Comparison of ENCODE assay signal across 8 cellular contexts in the genomic region with DNA sequence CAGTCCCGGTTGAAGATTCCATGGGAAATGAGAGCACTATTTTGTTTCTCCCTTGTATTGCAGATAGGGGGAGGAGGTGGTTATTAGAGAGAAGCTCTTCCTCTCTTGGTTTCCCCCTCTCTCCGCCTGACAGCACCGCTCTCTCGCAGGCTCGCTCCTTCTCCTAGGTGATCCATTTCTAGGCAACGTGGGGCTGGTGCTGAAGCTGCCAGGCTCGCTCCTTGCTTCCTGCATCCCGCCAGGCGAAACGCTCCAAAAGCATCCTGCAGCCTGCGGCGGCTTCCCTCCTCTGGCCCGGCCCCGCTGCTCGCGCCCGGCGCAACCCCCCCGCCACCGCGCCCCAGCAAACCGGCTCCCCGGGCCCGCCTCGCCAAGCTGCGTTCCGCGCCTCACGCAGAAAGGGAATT. TPM values are rescaled to one million over a fixed set of nuclear protein-coding genes. Genes with fewer than 3 reads are reported as not detected.
DNase-seq lines count a peak whose midpoint lies in the region; ATAC-seq, FAIRE-seq and TF ChIP-seq lines count a peak whose summit lies in the region.

Gene GRID2 (plus strand): TSS at position 346 of the 407 bp plus-strand sequence.

- H3K4me3 Mint-ChIP-seq in Calu3 (ENCODE audit: low read depth, unreplicated experiment) (peak within 1 kb of the TSS; percentile 71), neural progenitor cell (peak within 1 kb of the TSS; percentile 92)
- no peak within 1 kb of the TSS for H3K4me3 Mint-ChIP-seq in activated naive CD4-positive, alpha-beta T cell treated with anti-CD3 and anti-CD28 coated beads, Interleukin-2, amount 10 ng/mL, durations not matched to agents 7 days and 5 days

- H2AFZ ChIP-seq in neural progenitor cell (replicated peaks), result peak within 1 kb of the TSS; percentile 98

- no peaks in the 10 kb centered on the region for H3K79me2 ChIP-seq in neural progenitor cell (ENCODE audit: low read depth)

- WGBS in esophagus squamous epithelium, 2 donors, result 1 to 5% methylated on average over 4 to 27 of the region's 29 CpGs

- H3K9me3 Mint-ChIP-seq in Calu3 (ENCODE audit: low read depth, unreplicated experiment) (no peaks in the 10 kb centered on the region), neural progenitor cell (no peaks in the 10 kb centered on the region)
- no peaks in the 10 kb centered on the region for H3K9me3 Mint-ChIP-seq in activated naive CD4-positive, alpha-beta T cell treated with anti-CD3 and anti-CD28 coated beads, Interleukin-2, amount 10 ng/mL, durations not matched to agents 7 days and 5 days

- H3K27me3 ChIP-seq in esophagus squamous epithelium (peaks cover 0 to 87% (median 5%) of the 10 kb centered on the region in 4 donors), neural progenitor cell (peaks cover 53% of the 10 kb centered on the region)

- DNase-seq in Calu3 (peak; percentile 17), NCI-H345 (lab: John Stamatoyannopoulos, UW) (peak; percentile 54), esophagus squamous epithelium (lab: John Stamatoyannopoulos, UW) (no peak), neural progenitor cell (ENCODE audit: low spot score) (peak; percentile 75), RCC 7860 (ENCODE audit: low spot score) (no peak)
- no peak for DNase-seq in activated naive CD4-positive, alpha-beta T cell treated with anti-CD3 and anti-CD28 coated beads, Interleukin-2, amount 10 ng/mL, durations not matched to agents 7 days and 5 days

- TF ChIP-seq CTCF in Calu3 (IDR thresholded peaks at IDR 0.05; ENCODE audit: unreplicated experiment) (no peak), esophagus squamous epithelium (IDR thresholded peaks at IDR 0.05) (no peak), neural progenitor cell (IDR thresholded peaks at IDR 0.05) (no peak)

- H3K9me3 ChIP-seq in esophagus squamous epithelium (no peaks in the 10 kb centered on the region), neural progenitor cell (ENCODE audit: low read depth) (no peaks in the 10 kb centered on the region)

- peaks cover 6% of the 10 kb centered on the region for H4K20me1 ChIP-seq in neural progenitor cell (ENCODE audit: low read depth)

- no peak for FAIRE-seq in RCC 7860 (lab: Jason Lieb, UNC)

- H3K27me3 Mint-ChIP-seq in Calu3 (ENCODE audit: unreplicated experiment) (peaks cover 16% of the 10 kb centered on the region), neural progenitor cell (ENCODE audit: insufficient read depth, low read depth) (peaks cover 9% of the 10 kb centered on the region)
- peaks cover 35% of the 10 kb centered on the region for H3K27me3 Mint-ChIP-seq in activated naive CD4-positive, alpha-beta T cell treated with anti-CD3 and anti-CD28 coated beads, Interleukin-2, amount 10 ng/mL, durations not matched to agents 7 days and 5 days

- H3K9ac ChIP-seq in neural progenitor cell, result no peak within 1 kb of the TSS

- CTCF ChIA-PET in Calu3 (lab: Charles Lee), result no interaction called here
- CTCF ChIA-PET in activated naive CD4-positive, alpha-beta T cell treated with anti-CD3 and anti-CD28 coated beads, Interleukin-2, amount 10 ng/mL, durations not matched to agents 7 days and 5 days (lab: Charles Lee), result no interaction called here

- H3K27ac Mint-ChIP-seq in Calu3 (ENCODE audit: unreplicated experiment) (peak within 1 kb of the TSS; percentile 64), neural progenitor cell (peak within 1 kb of the TSS; percentile 29)
- H3K27ac Mint-ChIP-seq in activated naive CD4-positive, alpha-beta T cell treated with anti-CD3 and anti-CD28 coated beads, Interleukin-2, amount 10 ng/mL, durations not matched to agents 7 days and 5 days, result no peak within 1 kb of the TSS

- H3K27ac ChIP-seq in esophagus squamous epithelium (no peak within 1 kb of the TSS), neural progenitor cell (no peak within 1 kb of the TSS)

- peaks cover 9% of the 10 kb centered on the region for H3K36me3 Mint-ChIP-seq in Calu3 (ENCODE audit: insufficient read depth, unreplicated experiment)
- no peaks in the 10 kb centered on the region for H3K36me3 Mint-ChIP-seq in neural progenitor cell
- no peaks in the 10 kb centered on the region for H3K36me3 Mint-ChIP-seq in activated naive CD4-positive, alpha-beta T cell treated with anti-CD3 and anti-CD28 coated beads, Interleukin-2, amount 10 ng/mL, durations not matched to agents 7 days and 5 days

- H3K4me1 ChIP-seq in esophagus squamous epithelium (peaks cover 11 to 29% (median 23%) of the 10 kb centered on the region in 3 donors), neural progenitor cell (peaks cover 13% of the 10 kb centered on the region)

- peak within 1 kb of the TSS in 3 of 4 donors; percentile 40 to 61 (median 46) for H3K4me3 ChIP-seq in esophagus squamous epithelium
- H3K4me3 ChIP-seq in neural progenitor cell, result peak within 1 kb of the TSS; percentile 61

- BruUV-seq in Calu3 (replicated peaks; lab: Mats Ljungman, UMichigan), result no TSS peak

- TF ChIP-seq POLR2A in esophagus squamous epithelium (IDR thresholded peaks at IDR 0.05), result no peak

- intact Hi-C loops in Calu3 (cut with micrococcal nuclease; ENCODE audit: unreplicated experiment) (loop anchor here (10.0 kb wide), 1 partner anchor 569 kb away; no protein-coding TSS in a partner anchor), esophagus squamous epithelium (cut with DNase I) (no loop called here)

- H3K4me2 ChIP-seq in neural progenitor cell, result peak within 1 kb of the TSS; percentile 90

- ATAC-seq in HG03045 (IDR thresholded peaks at IDR 0.05; ENCODE audit: unreplicated experiment), result no peak
- ATAC-seq in HG03469 (IDR thresholded peaks at IDR 0.05; ENCODE audit: unreplicated experiment), result no peak

- peaks cover 38% of the 10 kb centered on the region for H3F3A ChIP-seq in neural progenitor cell (ENCODE audit: low read depth)

- no peaks in the 10 kb centered on the region for H3K36me3 ChIP-seq in esophagus squamous epithelium
- H3K36me3 ChIP-seq in neural progenitor cell, result no peaks in the 10 kb centered on the region

- H3K4me1 Mint-ChIP-seq in Calu3 (ENCODE audit: low read depth, unreplicated experiment) (peaks cover 8% of the 10 kb centered on the region), neural progenitor cell (peaks cover 19% of the 10 kb centered on the region)
- H3K4me1 Mint-ChIP-seq in activated naive CD4-positive, alpha-beta T cell treated with anti-CD3 and anti-CD28 coated beads, Interleukin-2, amount 10 ng/mL, durations not matched to agents 7 days and 5 days, result peaks cover 4% of the 10 kb centered on the region

RNA-seq across cellular contexts. Expression of gene GRID2, which starts in this region (rescaled TPM):
- total RNA-seq in Calu3 (2022), result not detected in 2 replicates
- not detected for total RNA-seq in esophagus squamous epithelium
- 0.17 and 0.74 TPM in 2 replicates for total RNA-seq in neural progenitor cell (ENCODE audit: low replicate concordance)

Comparison
In these comparisons a context has a peak if more than half of its experiments do, and no peak if none do; other contexts are left out.
1. Peak in DNase-seq in Calu3; RNA of the gene not detected or under 1 TPM.
2. Peak in DNase-seq, H3K4me3 ChIP-seq and H3K4me2 ChIP-seq in neural progenitor cell; RNA of the gene not detected or under 1 TPM.